In the genomic region with DNA sequence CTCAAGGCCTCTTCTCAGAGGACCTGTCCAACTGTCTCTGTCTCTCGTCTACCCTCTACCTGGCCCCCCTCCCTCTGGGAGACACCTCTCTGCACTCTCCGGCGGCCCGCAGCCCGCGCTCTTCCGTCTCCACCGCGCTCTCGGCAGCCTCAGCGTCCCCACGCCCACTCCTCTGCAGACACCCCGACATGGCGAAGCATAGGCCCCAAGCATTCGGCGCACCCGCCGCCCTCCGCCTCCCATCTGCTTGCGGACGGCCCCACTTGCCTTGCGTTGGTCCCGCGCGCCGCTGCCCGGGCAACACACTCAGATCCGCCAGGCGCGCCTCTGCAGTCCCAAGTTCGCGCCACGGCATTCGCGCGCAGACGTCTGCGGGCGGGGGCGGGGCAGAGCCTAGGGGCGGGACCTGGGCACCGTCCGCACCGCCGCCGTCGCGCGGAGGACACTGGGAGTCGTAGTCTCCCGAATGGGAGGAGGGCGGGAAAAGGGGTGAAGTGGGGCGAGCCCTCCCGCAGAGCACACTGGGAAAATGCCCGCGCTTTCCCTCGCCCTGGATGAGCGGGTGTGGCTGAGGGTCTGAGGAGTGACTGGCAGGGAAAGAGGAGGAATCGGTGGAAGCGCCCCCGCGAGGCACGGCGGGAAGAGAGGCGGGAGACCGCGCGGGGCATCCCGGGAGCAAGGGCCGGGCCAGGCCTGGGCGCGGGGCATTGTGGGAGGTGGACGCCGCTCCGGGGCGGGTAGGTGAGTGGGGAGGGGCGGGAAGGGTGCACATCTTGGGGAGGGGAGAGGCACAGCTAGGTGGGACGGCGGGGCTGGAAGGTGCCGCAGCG, we compare ENCODE assay signal across 7 cellular contexts. TPM values are rescaled to one million over a fixed set of nuclear protein-coding genes. Genes with fewer than 3 reads are reported as not detected.
A peak's percentile ranks its signal among the peaks of the same experiment; 100 is the strongest.
DNase-seq lines count a peak whose midpoint lies in the region; ATAC-seq, FAIRE-seq and TF ChIP-seq lines count a peak whose summit lies in the region.

Gene LIG1, minus strand, starts transcription at position 371 of the 830 bp plus-strand sequence. CDS start 4,778 bp downstream, outside the sequence.
Gene ZSWIM9, plus strand, starts transcription at position 707 of the 830 bp plus-strand sequence. CDS start 1,123 bp downstream, outside the sequence.

- H3K9me3 ChIP-seq in astrocyte (ENCODE audit: insufficient read depth, low read depth, low read length), result no peaks in the 10 kb centered on the region

- H3K4me1 ChIP-seq in astrocyte (ENCODE audit: insufficient read depth, low read length), result peaks cover 9% of the 10 kb centered on the region

- H3K36me3 ChIP-seq in astrocyte (ENCODE audit: insufficient read depth, low read length), result peaks cover 11% of the 10 kb centered on the region

- H3K4me2 ChIP-seq in astrocyte (ENCODE audit: low read length), result peak within 1 kb of the TSS; percentile 99

- peaks cover 34% of the 10 kb centered on the region for H3K4me1 Mint-ChIP-seq in T-helper 2 cell treated with Interferon-gamma antibody and Interleukin-4, amounts not matched to agents 5 μg/mL and 100 μg/mL, for 36 hours (ENCODE audit: low read depth)
- peaks cover 4% of the 10 kb centered on the region for H3K4me1 Mint-ChIP-seq in astrocyte (ENCODE audit: low read depth, unreplicated experiment)

- H3K4me3 Mint-ChIP-seq in T-helper 2 cell treated with Interferon-gamma antibody and Interleukin-4, amounts not matched to agents 5 μg/mL and 100 μg/mL, for 36 hours, result peak within 1 kb of the TSS; percentile 99
- H3K4me3 Mint-ChIP-seq in astrocyte (ENCODE audit: unreplicated experiment), result peak within 1 kb of the TSS; percentile 93

- H3K36me3 Mint-ChIP-seq in T-helper 2 cell treated with Interferon-gamma antibody and Interleukin-4, amounts not matched to agents 5 μg/mL and 100 μg/mL, for 36 hours (ENCODE audit: low read depth), result peaks cover 24% of the 10 kb centered on the region
- peaks cover 16% of the 10 kb centered on the region for H3K36me3 Mint-ChIP-seq in astrocyte (ENCODE audit: low read depth, unreplicated experiment)

- H3K9ac ChIP-seq in astrocyte (ENCODE audit: low read length), result peak within 1 kb of the TSS; percentile 87

- H3K27me3 Mint-ChIP-seq in T-helper 2 cell treated with Interferon-gamma antibody and Interleukin-4, amounts not matched to agents 5 μg/mL and 100 μg/mL, for 36 hours (ENCODE audit: low read depth), result no peaks in the 10 kb centered on the region
- H3K27me3 Mint-ChIP-seq in astrocyte (ENCODE audit: low read depth, unreplicated experiment), result no peaks in the 10 kb centered on the region

- peaks cover 20% of the 10 kb centered on the region for H3K79me2 ChIP-seq in astrocyte (ENCODE audit: insufficient read depth, low read length)

- no peak for TF ChIP-seq CTCF in astrocyte (IDR thresholded peaks at IDR 0.05; ENCODE audit: insufficient read depth, low read depth, low read length)

- peak within 1 kb of the TSS; percentile 99 for H3K27ac Mint-ChIP-seq in T-helper 2 cell treated with Interferon-gamma antibody and Interleukin-4, amounts not matched to agents 5 μg/mL and 100 μg/mL, for 36 hours
- peak within 1 kb of the TSS; percentile 95 for H3K27ac Mint-ChIP-seq in astrocyte (ENCODE audit: unreplicated experiment)

- peak within 1 kb of the TSS; percentile 84 for H3K4me3 ChIP-seq in astrocyte (ENCODE audit: insufficient read depth, low read depth, low read length)

- peak; percentile 95 for DNase-seq in NCI-H2029 (lab: John Stamatoyannopoulos, UW)
- peak; percentile 92 for DNase-seq in T-helper 2 cell treated with Interferon-gamma antibody and Interleukin-4, amounts not matched to agents 5 μg/mL and 100 μg/mL, for 36 hours (ENCODE audit: low spot score)
- peak; percentile 90 for DNase-seq in astrocyte (ENCODE audit: low read depth)
- DNase-seq in hepatic stellate cell (ENCODE audit: low spot score), result peak; percentile 98
- DNase-seq in renal cortical epithelial cell (ENCODE audit: low read depth), result peak; percentile 82

- FAIRE-seq in astrocyte (lab: Jason Lieb, UNC), result no peak

- no peaks in the 10 kb centered on the region for H3K27me3 ChIP-seq in astrocyte (ENCODE audit: insufficient read depth, low read length)

- H4K20me1 ChIP-seq in astrocyte (ENCODE audit: insufficient read depth, low read length), result no peaks in the 10 kb centered on the region

- H3K9me3 Mint-ChIP-seq in T-helper 2 cell treated with Interferon-gamma antibody and Interleukin-4, amounts not matched to agents 5 μg/mL and 100 μg/mL, for 36 hours, result no peaks in the 10 kb centered on the region
- H3K9me3 Mint-ChIP-seq in astrocyte (ENCODE audit: unreplicated experiment), result no peaks in the 10 kb centered on the region

- H2AFZ ChIP-seq in astrocyte (ENCODE audit: low read depth, low read length), result peak within 1 kb of the TSS; percentile 94

- ATAC-seq in GM18502 (IDR thresholded peaks at IDR 0.05; ENCODE audit: poor library complexity, unreplicated experiment), result peak; percentile 85
- ATAC-seq in HG02970 (IDR thresholded peaks at IDR 0.05; ENCODE audit: low FRiP score, unreplicated experiment), result peak; percentile 78

- peak within 1 kb of the TSS; percentile 91 for H3K27ac ChIP-seq in astrocyte (ENCODE audit: low read depth, low read length)

RNA-seq across cellular contexts. Expression of gene LIG1, which starts in this region (rescaled TPM):
- 16.8 and 19.2 TPM in 2 replicates for total RNA-seq in astrocyte
- 8.8 and 27.3 TPM in 2 replicates for total RNA-seq in renal cortical epithelial cell

RNA-seq across cellular contexts. Expression of gene ZSWIM9, which starts in this region (rescaled TPM):
- total RNA-seq in astrocyte (4.7 TPM in 2 replicates), renal cortical epithelial cell (1.0 and 5.6 TPM in 2 replicates)

Comparison
In these comparisons a context has a peak if more than half of its experiments do, and no peak if none do; other contexts are left out.
1. Peak in every context shown above with its lines: DNase-seq, ATAC-seq, H3K4me3 ChIP-seq and H3K27ac ChIP-seq.